In genomic region chr3:156551261-156551660, GRCh38 we compare ENCODE assay signal across 14 cellular contexts. TPM values are rescaled to one million over a fixed set of nuclear protein-coding genes. Genes with fewer than 3 reads are reported as not detected.
DNase-seq lines count a peak whose midpoint lies in the region; ATAC-seq, FAIRE-seq and TF ChIP-seq lines count a peak whose summit lies in the region.
"Had no signal": no experiment of that assay in that cellular context is flagged by ENCODE, and none has a peak within 500 bp of the region (broad histone marks: within the 10 kb centered on the region; RNA-seq: fewer than 3 reads in every experiment).

No MANE protein-coding gene starts in this region.

- intact Hi-C loops in activated CD4-positive, alpha-beta T cell treated with anti-CD3 and anti-CD28 coated beads, Interleukin-2, amount 10 ng/mL, durations not matched to agents 24 days and 14 days (cut with micrococcal nuclease) = no loop called here
- intact Hi-C loops in gastrocnemius medialis (cut with DNase I; ENCODE audit: low total_unique reads) = no loop called here

- H3K27me3 Mint-ChIP-seq in activated CD4-positive, alpha-beta T cell treated with anti-CD3 and anti-CD28 coated beads, Interleukin-2, amount 10 ng/mL, durations not matched to agents 24 days and 14 days = no peaks in the 10 kb centered on the region

- H3K4me1 ChIP-seq in SJCRH30 (peaks cover 9% of the 10 kb centered on the region), gastrocnemius medialis (peaks cover 32 to 45% of the 10 kb centered on the region in 2 donors)

- H3K9me3 ChIP-seq in SJCRH30 (replicated peaks) (no peaks in the 10 kb centered on the region), gastrocnemius medialis (no peaks in the 10 kb centered on the region)
- H3K9me3 ChIP-seq: pancreas had no signal

- peaks cover 59% of the 10 kb centered on the region for H3K36me3 Mint-ChIP-seq in activated CD4-positive, alpha-beta T cell treated with anti-CD3 and anti-CD28 coated beads, Interleukin-2, amount 10 ng/mL, durations not matched to agents 24 days and 14 days (ENCODE audit: low read depth)

- H3K27ac ChIP-seq in SJCRH30 = peak overlapping the region; percentile 56
- peak overlapping the region; percentile 17 to 25 (median 22) for H3K27ac ChIP-seq in gastrocnemius medialis
- H3K27ac ChIP-seq: pancreas, SK-N-MC had no signal

- DNase-seq in activated CD4-positive, alpha-beta T cell treated with anti-CD3 and anti-CD28 coated beads, Interleukin-2, amount 10 ng/mL, durations not matched to agents 24 days and 14 days = no peak
- no peak for DNase-seq in activated CD4-positive, alpha-beta T cell treated with anti-CD3 and anti-CD28 coated beads for 4 hours
- DNase-seq in SJCRH30 (no peak), fibroblast of gingiva (ENCODE audit: low read depth) (peak; percentile 24), gastrocnemius medialis (no peak), NCI-H2196 treated with DMSO at 0.1 percent for 48 hours (lab: John Stamatoyannopoulos, UW; ENCODE audit: unreplicated experiment) (no peak), NCI-H446 treated with DMSO at 0.1 percent for 48 hours (lab: John Stamatoyannopoulos, UW) (no peak), GM19239 (ENCODE audit: insufficient read length, low spot score) (no peak)
- DNase-seq: activated CD4-positive, alpha-beta T cell treated with anti-CD3 and anti-CD28 coated beads for 48 hours; NCI-H510A; pancreas had no signal

- H3K4me3 ChIP-seq in SJCRH30 (no peak overlapping the region), gastrocnemius medialis (no peak overlapping the region)
- H3K4me3 ChIP-seq: SK-N-MC had no signal

- H3K4me1 Mint-ChIP-seq in activated CD4-positive, alpha-beta T cell treated with anti-CD3 and anti-CD28 coated beads, Interleukin-2, amount 10 ng/mL, durations not matched to agents 24 days and 14 days = peaks cover 59% of the 10 kb centered on the region

- TF ChIP-seq POLR2A in gastrocnemius medialis (IDR thresholded peaks at IDR 0.05) = no peak

- H3K36me3 ChIP-seq in SJCRH30 = peaks cover 48% of the 10 kb centered on the region
- H3K36me3 ChIP-seq in gastrocnemius medialis = peaks cover 0 to 19% of the 10 kb centered on the region in 2 donors

- in situ Hi-C loops in gastrocnemius medialis (cut with MboI; ENCODE audit: low sequenced_read_pairs in 4 of 4) = loop anchor here in 2 of 4 donors (10.0 to 25.0 kb wide), 4 partner anchors 89 to 534 kb away; no protein-coding TSS in a partner anchor

- TF ChIP-seq CTCF in gastrocnemius medialis (IDR thresholded peaks at IDR 0.05 in 4 of 5, conservative IDR thresholded peaks at IDR 0.05 in 1 of 5) = no peak

- no peak overlapping the region for H3K27ac Mint-ChIP-seq in activated CD4-positive, alpha-beta T cell treated with anti-CD3 and anti-CD28 coated beads, Interleukin-2, amount 10 ng/mL, durations not matched to agents 24 days and 14 days

- H3K27me3 ChIP-seq in SJCRH30 (no peaks in the 10 kb centered on the region), gastrocnemius medialis (no peaks in the 10 kb centered on the region)
- H3K27me3 ChIP-seq: pancreas had no signal

- no peak for FAIRE-seq in GM19239 (lab: Jason Lieb, UNC)
- FAIRE-seq: A204.1, islet of Langerhans, pancreas had no signal

- H3K9me3 Mint-ChIP-seq in activated CD4-positive, alpha-beta T cell treated with anti-CD3 and anti-CD28 coated beads, Interleukin-2, amount 10 ng/mL, durations not matched to agents 24 days and 14 days = peaks cover 5% of the 10 kb centered on the region

- peak overlapping the region; percentile 26 for H3K4me3 Mint-ChIP-seq in activated CD4-positive, alpha-beta T cell treated with anti-CD3 and anti-CD28 coated beads, Interleukin-2, amount 10 ng/mL, durations not matched to agents 24 days and 14 days

- ATAC-seq in gastrocnemius medialis = no peak
- ATAC-seq: pancreas had no signal

RNA-seq across cellular contexts. Expression of gene SSR3, which starts 3.7 kb away (rescaled TPM):
- 151 and 153 TPM in 2 replicates for total RNA-seq in activated CD4-positive, alpha-beta T cell treated with anti-CD3 and anti-CD28 coated beads, Interleukin-2, amount 10 ng/mL, durations not matched to agents 24 days and 14 days
- 149 and 158 TPM in 2 replicates for total RNA-seq in SJCRH30 (2014; rRNA removed; shearing (Covaris generic))
- 10 to 100 TPM; 50.9 to 91.5 (median 65.3) TPM for total RNA-seq in gastrocnemius medialis
